ENCODE assay signal across 1 cellular context in the genomic region with DNA sequence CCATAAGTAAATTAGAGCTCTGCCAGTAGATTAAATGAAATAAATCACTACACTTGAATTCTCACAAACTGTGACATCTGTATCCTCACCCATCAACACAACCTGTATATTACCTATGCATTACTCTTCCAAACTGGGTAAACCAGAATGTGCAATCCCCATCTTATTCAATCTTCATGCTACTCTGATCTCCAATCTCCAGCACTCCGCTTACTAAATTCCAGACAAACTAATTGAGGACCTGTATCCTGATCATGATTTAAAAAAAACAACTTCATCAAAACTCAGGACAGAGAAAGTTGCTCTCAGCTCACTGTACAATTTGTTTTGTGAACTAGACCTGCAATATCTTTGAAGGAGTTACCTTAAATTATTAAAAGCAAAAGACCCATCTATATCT.
TF ChIP-seq lines count a peak whose summit lies in the region.

No MANE protein-coding gene starts in this region.

TF ChIP-seq in HEK293, 187 proteins besides CTCF, POLR2A, EP300 and RAD21 (continued from another document):
- TF ChIP-seq, protein P1, sequence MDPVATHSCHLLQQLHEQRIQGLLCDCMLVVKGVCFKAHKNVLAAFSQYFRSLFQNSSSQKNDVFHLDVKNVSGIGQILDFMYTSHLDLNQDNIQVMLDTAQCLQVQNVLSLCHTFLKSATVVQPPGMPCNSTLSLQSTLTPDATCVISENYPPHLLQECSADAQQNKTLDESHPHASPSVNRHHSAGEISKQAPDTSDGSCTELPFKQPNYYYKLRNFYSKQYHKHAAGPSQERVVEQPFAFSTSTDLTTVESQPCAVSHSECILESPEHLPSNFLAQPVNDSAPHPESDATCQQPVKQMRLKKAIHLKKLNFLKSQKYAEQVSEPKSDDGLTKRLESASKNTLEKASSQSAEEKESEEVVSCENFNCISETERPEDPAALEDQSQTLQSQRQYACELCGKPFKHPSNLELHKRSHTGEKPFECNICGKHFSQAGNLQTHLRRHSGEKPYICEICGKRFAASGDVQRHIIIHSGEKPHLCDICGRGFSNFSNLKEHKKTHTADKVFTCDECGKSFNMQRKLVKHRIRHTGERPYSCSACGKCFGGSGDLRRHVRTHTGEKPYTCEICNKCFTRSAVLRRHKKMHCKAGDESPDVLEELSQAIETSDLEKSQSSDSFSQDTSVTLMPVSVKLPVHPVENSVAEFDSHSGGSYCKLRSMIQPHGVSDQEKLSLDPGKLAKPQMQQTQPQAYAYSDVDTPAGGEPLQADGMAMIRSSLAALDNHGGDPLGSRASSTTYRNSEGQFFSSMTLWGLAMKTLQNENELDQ (tag by site-specific recombination; IDR thresholded peaks at IDR 0.05; ENCODE audit: low read depth), result no peak
